Comparison of ENCODE assay signal across 20 cellular contexts in the genomic region with DNA sequence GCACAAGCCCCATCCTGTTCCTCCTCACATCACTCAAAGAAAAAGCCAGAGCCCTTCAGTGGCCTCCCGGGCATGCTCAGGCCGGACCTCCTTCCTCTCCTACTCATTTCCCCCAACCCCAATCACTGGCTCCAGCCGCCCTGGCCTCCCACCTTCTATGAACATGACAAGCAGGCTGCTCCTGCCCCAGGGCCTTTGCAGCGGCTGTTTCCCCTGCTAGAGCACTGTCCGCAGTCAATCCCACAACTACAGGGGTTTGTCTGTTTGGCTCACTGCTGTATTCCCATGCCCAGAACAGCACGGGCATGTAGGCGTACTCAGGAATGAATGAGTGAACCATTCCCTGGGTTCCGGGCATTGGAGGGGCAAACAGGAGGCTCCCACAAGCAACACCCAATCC.
DNase-seq lines count a peak whose midpoint lies in the region; ATAC-seq and TF ChIP-seq lines count a peak whose summit lies in the region.
"Had no signal": no experiment of that assay in that cellular context is flagged by ENCODE, and none has a peak within 500 bp of the region (broad histone marks: within the 10 kb centered on the region; RNA-seq: fewer than 3 reads in every experiment).

No MANE protein-coding gene starts in this region.

- H3K9ac ChIP-seq in neural progenitor cell = no peak overlapping the region

- TF ChIP-seq CTCF in endothelial cell (IDR thresholded peaks at IDR 0.05; ENCODE audit: unreplicated experiment) = no peak
- TF ChIP-seq CTCF in neural progenitor cell (IDR thresholded peaks at IDR 0.05) = no peak
- TF ChIP-seq CTCF in gastrocnemius medialis (IDR thresholded peaks at IDR 0.05 in 4 of 5, conservative IDR thresholded peaks at IDR 0.05 in 1 of 5) = no peak

- H3K4me2 ChIP-seq in neural progenitor cell = no peak overlapping the region
- H3K4me2 ChIP-seq: A549 had no signal

- H3K4me1 ChIP-seq in neural progenitor cell = peaks cover 39% of the 10 kb centered on the region
- no peaks in the 10 kb centered on the region for H3K4me1 ChIP-seq in gastrocnemius medialis
- H3K4me1 ChIP-seq: A549, Caco-2 had no signal

- H3K27me3 ChIP-seq in neural progenitor cell = no peaks in the 10 kb centered on the region
- peaks cover 4 to 24% (median 16%) of the 10 kb centered on the region in 3 donors for H3K27me3 ChIP-seq in gastrocnemius medialis

- H3K4me3 Mint-ChIP-seq in endothelial cell (ENCODE audit: unreplicated experiment) = no peak overlapping the region
- peak overlapping the region; percentile 80 for H3K4me3 Mint-ChIP-seq in neural progenitor cell

- peak overlapping the region; percentile 50 for H2AFZ ChIP-seq in neural progenitor cell (replicated peaks)

- H3K9me3 Mint-ChIP-seq in endothelial cell (ENCODE audit: unreplicated experiment) = no peaks in the 10 kb centered on the region
- H3K9me3 Mint-ChIP-seq in neural progenitor cell = no peaks in the 10 kb centered on the region

- DNase-seq in left cardiac atrium (peak; percentile 7), Right ventricle myocardium superior (no peak), endothelial cell (ENCODE audit: low spot score) (no peak), neural progenitor cell (ENCODE audit: low spot score) (no peak), ureter (ENCODE audit: low spot score) (peak; percentile 20), kidney tubule cell (ENCODE audit: low spot score) (no peak), gastrocnemius medialis (no peak)
- DNase-seq: Caco-2; HCEC 1CT; MV-4-11; NCI-H1436 treated with DMSO at 0.1 percent for 48 hours; NCI-H2081 treated with DMSO at 0.1 percent for 48 hours; NCI-H2227 treated with DMSO at 0.1 percent for 48 hours; NCI-H526 treated with DMSO at 0.1 percent for 48 hours; NK-92 treated with Interleukin-12 subunit alpha and Interleukin-12 subunit beta, amount 100 ng/mL, for 24 hours; PC-3 had no signal

- peaks cover 6% of the 10 kb centered on the region for H3K27me3 Mint-ChIP-seq in endothelial cell (ENCODE audit: unreplicated experiment)
- peaks cover 8% of the 10 kb centered on the region for H3K27me3 Mint-ChIP-seq in neural progenitor cell (ENCODE audit: insufficient read depth, low read depth)

- H3F3A ChIP-seq in neural progenitor cell (ENCODE audit: low read depth) = peaks cover 25% of the 10 kb centered on the region

- H4K20me1 ChIP-seq in neural progenitor cell (ENCODE audit: low read depth) = no peaks in the 10 kb centered on the region

- H3K27ac Mint-ChIP-seq in endothelial cell (ENCODE audit: unreplicated experiment) (peak overlapping the region; percentile 34), neural progenitor cell (peak overlapping the region; percentile 100)

- no peaks in the 10 kb centered on the region for H3K79me2 ChIP-seq in neural progenitor cell (ENCODE audit: low read depth)

- H3K9me3 ChIP-seq in neural progenitor cell (ENCODE audit: low read depth) (no peaks in the 10 kb centered on the region), gastrocnemius medialis (no peaks in the 10 kb centered on the region)
- H3K9me3 ChIP-seq: A549, Caco-2 had no signal

- in situ Hi-C loops in gastrocnemius medialis (cut with MboI; ENCODE audit: low sequenced_read_pairs in 4 of 4) = no loop called here

- H3K36me3 ChIP-seq in neural progenitor cell (no peaks in the 10 kb centered on the region), gastrocnemius medialis (no peaks in the 10 kb centered on the region)

- TF ChIP-seq POLR2A in gastrocnemius medialis (IDR thresholded peaks at IDR 0.05) = no peak

- H3K4me3 ChIP-seq in neural progenitor cell = no peak overlapping the region
- H3K4me3 ChIP-seq in gastrocnemius medialis = no peak overlapping the region
- H3K4me3 ChIP-seq: A549, GM12878 had no signal

- intact Hi-C loops in left cardiac atrium (cut with DNase I) = no loop called here
- intact Hi-C loops in Right ventricle myocardium superior (cut with DNase I) = no loop called here
- intact Hi-C loops in gastrocnemius medialis (cut with DNase I; ENCODE audit: low total_unique reads) = no loop called here

- H3K27ac ChIP-seq in neural progenitor cell (no peak overlapping the region), gastrocnemius medialis (no peak overlapping the region)
- H3K27ac ChIP-seq: A549, C4-2B had no signal

- no peaks in the 10 kb centered on the region for H3K36me3 Mint-ChIP-seq in endothelial cell (ENCODE audit: low read depth, unreplicated experiment)
- no peaks in the 10 kb centered on the region for H3K36me3 Mint-ChIP-seq in neural progenitor cell

- ATAC-seq in left cardiac atrium (no peak), Right ventricle myocardium superior (ENCODE audit: poor library complexity) (no peak), HG02840 (IDR thresholded peaks at IDR 0.05; ENCODE audit: low FRiP score, unreplicated experiment) (no peak), gastrocnemius medialis (no peak)
- ATAC-seq: A549, GM12878, PC-3 had no signal

- H3K4me1 Mint-ChIP-seq in endothelial cell (ENCODE audit: unreplicated experiment) = peaks cover 10% of the 10 kb centered on the region
- peaks cover 77% of the 10 kb centered on the region for H3K4me1 Mint-ChIP-seq in neural progenitor cell

Comparison
In these comparisons a context has a peak if more than half of its experiments do, and no peak if none do; other contexts are left out.
1. DNase-seq: peak in left cardiac atrium (single experiment) and ureter (single experiment); none in Right ventricle myocardium superior (single experiment), endothelial cell (single experiment), neural progenitor cell (single experiment), kidney tubule cell (single experiment) and gastrocnemius medialis (0 of 2).